Comparison of ENCODE assay signal across 8 cellular contexts in the genomic region with DNA sequence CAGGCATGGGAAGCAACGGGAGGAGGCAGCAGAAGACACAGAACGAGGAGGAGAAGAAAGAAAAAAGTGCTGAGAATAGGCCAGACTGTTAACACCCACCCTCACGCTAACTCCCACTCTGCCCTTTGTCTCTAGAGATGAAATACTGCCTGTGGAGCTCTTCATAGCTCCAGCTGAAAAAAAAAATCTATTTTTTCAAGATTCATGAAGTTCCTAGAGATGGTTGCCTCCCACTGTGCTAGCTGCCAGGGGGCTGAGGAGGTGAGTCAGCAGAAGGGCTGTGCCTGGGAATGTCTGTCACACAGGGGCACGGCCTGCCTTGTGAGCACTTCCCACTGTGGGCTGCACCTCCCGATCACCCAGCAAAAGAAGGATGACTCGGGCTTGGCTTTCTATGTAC. TPM values are rescaled to one million over a fixed set of nuclear protein-coding genes. Genes with fewer than 3 reads are reported as not detected.
DNase-seq lines count a peak whose midpoint lies in the region; ATAC-seq, FAIRE-seq and TF ChIP-seq lines count a peak whose summit lies in the region.

No MANE protein-coding gene starts in this region.

- POLR2A ChIA-PET in endothelial cell of umbilical vein (lab: Charles Lee): interaction anchor here (0.6 to 1.0 kb wide), 2 partner anchors 25 to 739 kb away, joined by 3 to 5 read pairs; no protein-coding TSS in a partner anchor

- TF ChIP-seq CTCF in NB4 (IDR thresholded peaks at IDR 0.05; ENCODE audit: low read depth, low read length) (no peak), endothelial cell of umbilical vein (IDR thresholded peaks at IDR 0.05; ENCODE audit: extremely low read depth in 1 of 2, insufficient read depth in 1 of 2, low read depth in 1 of 2, low read length in 2 of 2) (no peak)

- no peaks in the 10 kb centered on the region for H3K9me3 ChIP-seq in endothelial cell of umbilical vein (replicated peaks; ENCODE audit: control insufficient read depth, insufficient read depth, low read length)

- peak; percentile 89 for FAIRE-seq in endothelial cell of umbilical vein (lab: Jason Lieb, UNC)

- no peaks in the 10 kb centered on the region for H4K20me1 ChIP-seq in endothelial cell of umbilical vein (replicated peaks; ENCODE audit: control insufficient read depth, extremely low read depth, insufficient read depth, low read length)

- no TSS peak for BruUV-seq in endothelial cell of umbilical vein (replicated peaks; lab: Mats Ljungman, UMichigan)

- H3K4me1 ChIP-seq in ACC112 (ENCODE audit: control insufficient read depth, insufficient read depth, low read length, unreplicated experiment) (peaks cover 33% of the 10 kb centered on the region), endothelial cell of umbilical vein (ENCODE audit: control insufficient read depth, extremely low read depth, insufficient read depth, low read length) (peaks cover 42% of the 10 kb centered on the region)

- H3K36me3 ChIP-seq in ACC112 (ENCODE audit: insufficient read depth, low read length) (peaks cover 4% of the 10 kb centered on the region; the same call in 1 of the 2 replicates), endothelial cell of umbilical vein (ENCODE audit: control insufficient read depth in 2 of 2, extremely low read depth in 1 of 2, insufficient read depth in 2 of 2, low read length in 2 of 2) (no peaks in the 10 kb centered on the region)

- no peaks in the 10 kb centered on the region for H3K79me2 ChIP-seq in ACC112 (ENCODE audit: control insufficient read depth, insufficient read depth, low read length, unreplicated experiment)
- H3K79me2 ChIP-seq in endothelial cell of umbilical vein (ENCODE audit: control insufficient read depth, insufficient read depth, low read length): no peaks in the 10 kb centered on the region

- H3K27me3 ChIP-seq in ACC112 (ENCODE audit: insufficient read depth, low read length): no peaks in the 10 kb centered on the region
- H3K27me3 ChIP-seq in endothelial cell of umbilical vein (ENCODE audit: control insufficient read depth in 2 of 2, insufficient read depth in 2 of 2, low read length in 2 of 2): no peaks in the 10 kb centered on the region

- no peak for TF ChIP-seq POLR2A in NB4 (IDR thresholded peaks at IDR 0.05; ENCODE audit: extremely low read depth, insufficient read length)
- TF ChIP-seq POLR2A in endothelial cell of umbilical vein (IDR thresholded peaks at IDR 0.05; ENCODE audit: low read depth, low read length): no peak

- H3K9ac ChIP-seq in endothelial cell of umbilical vein (replicated peaks; ENCODE audit: extremely low read depth, insufficient read depth, low read length): peak overlapping the region; percentile 18

- H2AFZ ChIP-seq in ACC112 (ENCODE audit: low read length, unreplicated experiment): no peak overlapping the region
- no peak overlapping the region for H2AFZ ChIP-seq in endothelial cell of umbilical vein (ENCODE audit: low read depth, low read length)

- no peaks in the 10 kb centered on the region for H3K9me1 ChIP-seq in endothelial cell of umbilical vein (replicated peaks; ENCODE audit: control insufficient read depth, extremely low read depth, insufficient read depth, low read length)

- ATAC-seq in GM21717 (IDR thresholded peaks at IDR 0.05; ENCODE audit: unreplicated experiment) (no peak), GM21526 (IDR thresholded peaks at IDR 0.05; ENCODE audit: low FRiP score, unreplicated experiment) (no peak)

- dilution Hi-C loops in endothelial cell of umbilical vein (cut with MboI; ENCODE audit: extremely low pct_ligation_motif_present, low sequenced_read_pairs): no loop called here

- CTCF ChIA-PET in endothelial cell of umbilical vein (lab: Charles Lee): interaction anchor here (0.7 to 2.6 kb wide), 5 partner anchors 11 to 78 kb away, joined by 3 to 7 read pairs (median 4); no protein-coding TSS in a partner anchor

- peak overlapping the region; percentile 29 for H3K4me2 ChIP-seq in endothelial cell of umbilical vein (ENCODE audit: insufficient read depth, low read length)

- DNase-seq in NB4 (ENCODE audit: low read depth) (peak; percentile 76), endothelial cell of umbilical vein (ENCODE audit: low read depth, low spot score) (peak; percentile 84), middle frontal gyrus (ENCODE audit: extremely low spot score, low spot score) (peak; percentile 34), GM19240 (ENCODE audit: insufficient read length, low spot score) (no peak)
- no peak for DNase-seq in activated CD4-positive, CD25-positive, alpha-beta regulatory T cell (lab: John Stamatoyannopoulos, UW)

- no peak overlapping the region for H3K4me3 ChIP-seq in ACC112 (ENCODE audit: low read depth, low read length)
- H3K4me3 ChIP-seq in NB4 (ENCODE audit: low read depth, low read length): no peak overlapping the region
- H3K4me3 ChIP-seq in endothelial cell of umbilical vein (replicated peaks in 1 of 3; ENCODE audit: insufficient read depth in 1 of 3, low read depth in 1 of 3, low read length in 3 of 3): no peak overlapping the region

- intact Hi-C loops in endothelial cell of umbilical vein (cut with micrococcal nuclease): no loop called here

- H3K27ac ChIP-seq in ACC112 (ENCODE audit: low read depth, low read length) (peak overlapping the region; percentile 27; the same call in 1 of the 2 replicates), endothelial cell of umbilical vein (ENCODE audit: insufficient read depth, low read depth, low read length) (peak overlapping the region; percentile 16)

TF ChIP-seq in endothelial cell of umbilical vein, 7 proteins besides CTCF, POLR2A, EP300 and RAD21:
- TF ChIP-seq GATA2 (IDR thresholded peaks at IDR 0.05; ENCODE audit: insufficient read depth, insufficient read length, low read depth, low read length) (no peak), MAX (IDR thresholded peaks at IDR 0.05; ENCODE audit: insufficient read depth, insufficient read length) (no peak), MYC (IDR thresholded peaks at IDR 0.05; ENCODE audit: low read depth, low read length) (no peak), JUN (IDR thresholded peaks at IDR 0.05; ENCODE audit: borderline replicate concordance, insufficient read depth, insufficient read length, low read depth) (peak; percentile 43), FOS (IDR thresholded peaks at IDR 0.05; ENCODE audit: borderline replicate concordance, insufficient read depth, low read length) (peak; percentile 71)

RNA-seq across cellular contexts. Expression of gene FSCN1, which starts 44.3 kb away (rescaled TPM):
- total RNA-seq in endothelial cell of umbilical vein: 456 and 487 TPM in 2 replicates
- polyA plus RNA-seq in endothelial cell of umbilical vein: 339 and 407 TPM in 2 replicates
- 155 and 249 TPM in 2 replicates for polyA plus RNA-seq in endothelial cell of umbilical vein (2011; cell fraction: cytosol; rRNA removed)
- polyA plus RNA-seq in endothelial cell of umbilical vein (2011; cell fraction: nucleus; rRNA removed): 105 and 109 TPM in 2 replicates
- polyA plus RNA-seq in endothelial cell of umbilical vein (2012): 157 and 195 TPM in 2 replicates
- polyA minus RNA-seq in endothelial cell of umbilical vein: 156 and 210 TPM in 2 replicates
- polyA minus RNA-seq in endothelial cell of umbilical vein (2011; cell fraction: cytosol; rRNA and poly(A)+ RNA removed): 151 TPM
- polyA minus RNA-seq in endothelial cell of umbilical vein (2011; cell fraction: nucleus; rRNA and poly(A)+ RNA removed): 48.7 and 105 TPM in 2 replicates

Comparison
In these comparisons a context has a peak if more than half of its experiments do, and no peak if none do; other contexts are left out.
1. DNase-seq: peak in NB4 (single experiment), endothelial cell of umbilical vein (single experiment) and middle frontal gyrus (single experiment); none in GM19240 (single experiment) and activated CD4-positive, CD25-positive, alpha-beta regulatory T cell (0 of 4).